In genomic region chr1:227763246-227764018, GRCh38 we compare ENCODE assay signal across 13 cellular contexts. TPM values are rescaled to one million over a fixed set of nuclear protein-coding genes. Genes with fewer than 3 reads are reported as not detected.
DNase-seq lines count a peak whose midpoint lies in the region; ATAC-seq and TF ChIP-seq lines count a peak whose summit lies in the region.
"Had no signal": no experiment of that assay in that cellular context is flagged by ENCODE, and none has a peak within 500 bp of the region (broad histone marks: within the 10 kb centered on the region; RNA-seq: fewer than 3 reads in every experiment).

No MANE protein-coding gene starts in this region.

- H3K27ac ChIP-seq in KMS-11 (peak overlapping the region; percentile 3; the same call in 1 of the 2 replicates), cingulate gyrus (ENCODE audit: low read depth, low read length) (peak overlapping the region; percentile 76), psoas muscle (peak overlapping the region; percentile 90), gastroesophageal sphincter (peak overlapping the region in 2 of 4 donors; percentile 66 to 86)
- H3K27ac ChIP-seq: foreskin keratinocyte had no signal

- no peak for TF ChIP-seq EP300 in gastroesophageal sphincter (IDR thresholded peaks at IDR 0.05)

- peak overlapping the region; percentile 11; the same call in 1 of the 2 replicates for H3K4me2 ChIP-seq in KMS-11

- ATAC-seq in psoas muscle (no peak), gastroesophageal sphincter (no peak)

- H4K20me1 ChIP-seq in KMS-11 (ENCODE audit: insufficient read depth) = no peaks in the 10 kb centered on the region; the same call in 1 of the 2 replicates

- no peak for TF ChIP-seq POLR2A in gastroesophageal sphincter (IDR thresholded peaks at IDR 0.05)

- H3K27me3 ChIP-seq in KMS-11 (ENCODE audit: insufficient read depth, low read depth) (no peaks in the 10 kb centered on the region), psoas muscle (ENCODE audit: insufficient read depth in 3 of 3, low read length in 2 of 3) (no peaks in the 10 kb centered on the region), gastroesophageal sphincter (no peaks in the 10 kb centered on the region)
- H3K27me3 ChIP-seq: adrenal gland, foreskin keratinocyte had no signal

- H2AFZ ChIP-seq in KMS-11 (ENCODE audit: low read depth) = no peak overlapping the region

- H3K4me3 ChIP-seq in KMS-11 (IDR thresholded peaks at IDR 0.05; ENCODE audit: insufficient read depth, low read depth, low read length) (no peak overlapping the region), psoas muscle (no peak overlapping the region), gastroesophageal sphincter (no peak overlapping the region)
- H3K4me3 ChIP-seq: adrenal gland had no signal

- H3K9me3 ChIP-seq in psoas muscle (no peaks in the 10 kb centered on the region), gastroesophageal sphincter (no peaks in the 10 kb centered on the region)
- H3K9me3 ChIP-seq: adrenal gland had no signal

- 97 to 98% (median 97%) methylated on average over 16 of the region's 16 CpGs for WGBS in psoas muscle, 3 donors
- WGBS in gastroesophageal sphincter (ENCODE audit: low coverage in 1 of 2), 2 donors = 100% methylated on average over 3 of the region's 16 CpGs; no CpG with 5 or more reads in 1 of the 2 donors

- peaks cover 53% of the 10 kb centered on the region for H3K4me1 ChIP-seq in KMS-11 (ENCODE audit: low read depth, poor library complexity, severe bottlenecking)
- peaks cover 51% of the 10 kb centered on the region for H3K4me1 ChIP-seq in psoas muscle
- peaks cover 0 to 61% (median 11%) of the 10 kb centered on the region in 3 donors for H3K4me1 ChIP-seq in gastroesophageal sphincter

- intact Hi-C loops in psoas muscle (cut with DNase I) = loop anchor here (2.0 to 10.0 kb wide), 3 partner anchors 183 to 311 kb away; partner anchors contain the start of gene WNT9A (in 1 of the 2)

- H3K79me2 ChIP-seq in KMS-11 (ENCODE audit: insufficient read depth, low read depth) = no peaks in the 10 kb centered on the region

- TF ChIP-seq CTCF in KMS-11 (conservative IDR thresholded peaks at IDR 0.05; ENCODE audit: low read depth, low read length) (no peak), psoas muscle (IDR thresholded peaks at IDR 0.05) (no peak), gastroesophageal sphincter (IDR thresholded peaks at IDR 0.05) (no peak)

- DNase-seq in NCI-H345 (lab: John Stamatoyannopoulos, UW) = peak; percentile 43
- no peak for DNase-seq in NCI-H345 treated with DMSO at 0.1 percent for 48 hours (lab: John Stamatoyannopoulos, UW; ENCODE audit: unreplicated experiment)
- peak in 1 of 2 donors; percentile 28 for DNase-seq in psoas muscle
- no peak for DNase-seq in stimulated activated CD4-positive, alpha-beta T cell treated with anti-CD3 and anti-CD28 coated beads, Interleukin-2, amount 100 ng/mL, for 24 hours
- DNase-seq in inferior parietal cortex (ENCODE audit: extremely low spot score) = no peak
- DNase-seq: ACHN; activated CD8-positive, alpha-beta memory T cell treated with anti-CD3 and anti-CD28 coated beads, Interleukin-2, amount 50 U/mL, for 48 hours; adrenal gland had no signal

- H3K9ac ChIP-seq in KMS-11 = no peak overlapping the region

- H3K36me3 ChIP-seq in KMS-11 (ENCODE audit: insufficient read depth) = peaks cover 6% of the 10 kb centered on the region; the same call in 1 of the 2 replicates
- peaks cover 6 to 30% of the 10 kb centered on the region in 2 donors for H3K36me3 ChIP-seq in psoas muscle (ENCODE audit: insufficient read depth in 1 of 2, low read depth in 1 of 2)
- H3K36me3 ChIP-seq in gastroesophageal sphincter = peaks cover 0 to 85% of the 10 kb centered on the region in 2 donors

RNA-seq across cellular contexts. Expression of gene SNAP47, which starts 28.2 kb away (rescaled TPM):
- 10 to 100 TPM; 19.6 to 40.5 (median 31.5) TPM for total RNA-seq in psoas muscle
- 10 to 100 TPM; 17.9 to 26.6 (median 20.4) TPM for polyA plus RNA-seq in psoas muscle
- total RNA-seq in gastroesophageal sphincter = 10 to 100 TPM; 27.1 to 47.0 (median 35.6) TPM

RNA-seq across cellular contexts. Expression of gene JMJD4, which starts 28.3 kb away (rescaled TPM):
- total RNA-seq in psoas muscle (10 to 100 TPM in 3 of 4 donors, 1 to 10 TPM in 1; 9.0 to 16.2 (median 14.3) TPM), gastroesophageal sphincter (10 to 100 TPM; 13.8 to 19.5 (median 17.0) TPM)
- polyA plus RNA-seq in psoas muscle = 10 to 100 TPM; 12.4 to 20.5 (median 15.7) TPM

RNA-seq across cellular contexts. Expression of gene PRSS38, which starts 52.0 kb away (rescaled TPM):
- total RNA-seq in psoas muscle = not detected
- not detected for polyA plus RNA-seq in psoas muscle
- total RNA-seq in gastroesophageal sphincter = not detected
- total RNA-seq: adrenal gland, foreskin keratinocyte, HT1080 had no signal
- polyA plus RNA-seq: adrenal gland, foreskin keratinocyte had no signal
